Comparison of ENCODE assay signal across 22 cellular contexts in the genomic region with DNA sequence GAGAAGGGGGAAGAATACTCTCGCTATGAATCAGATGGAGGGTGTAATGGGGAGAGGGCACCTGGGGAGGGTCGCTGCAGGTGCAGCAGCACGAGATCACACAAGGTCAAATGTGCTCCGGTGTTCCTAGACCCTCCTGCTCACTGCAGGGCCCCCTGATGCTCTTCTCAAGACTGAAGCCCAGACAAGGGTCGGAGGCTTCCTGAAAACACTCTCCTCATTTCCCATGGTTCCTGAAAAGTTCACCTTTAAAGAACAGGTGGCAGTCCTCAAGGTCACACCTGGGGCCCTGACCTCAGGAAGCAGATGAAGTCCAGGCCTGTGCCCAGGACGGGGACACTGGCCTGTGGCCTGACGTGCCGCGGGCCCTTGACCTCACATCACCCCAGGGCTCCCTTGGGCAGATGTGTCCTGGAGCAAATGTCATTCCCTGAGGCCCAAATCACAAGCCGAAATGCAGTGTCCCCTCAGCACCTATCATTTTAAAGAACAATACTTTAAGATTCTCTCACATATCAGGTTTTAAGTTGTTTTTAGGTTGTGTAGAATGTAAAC.
"Had no signal": no experiment of that assay in that cellular context is flagged by ENCODE, and none has a peak within 500 bp of the region (broad histone marks: within the 10 kb centered on the region; RNA-seq: fewer than 3 reads in every experiment).

No MANE protein-coding gene starts in this region.

- ATAC-seq: left colon; left ventricle myocardium superior; lower lobe of right lung; mucosa of descending colon; natural killer cell treated with Interleukin-12 subunit alpha and Interleukin-12 subunit beta and Interleukin-15 and Interleukin-18, amount 100 ng/mL, for 72 hours; pancreas; right lobe of liver; stimulated activated naive B cell treated with anti-CD40 and anti-IgM and Interleukin-4, amounts not matched to agents 10 μg/mL and 1 μg/mL and 100 μg/mL, for 72 hours had no signal

- H3K27ac ChIP-seq: colonic mucosa, hepatocyte, lower lobe of right lung, neutrophil, pancreas, right lobe of liver, thoracic aorta, transverse colon had no signal

- DNase-seq: colonic mucosa; dermis blood vessel endothelial cell; effector memory CD4-positive, alpha-beta T cell; erythroblast; left colon; left ventricle myocardium superior; lower lobe of right lung; mesenchymal stem cell; mucosa of descending colon; naive B cell; pancreas; retina; right lobe of liver; small intestine; stimulated activated CD4-positive, alpha-beta T cell treated with anti-CD3 and anti-CD28 coated beads, Interleukin-15, amount 100 ng/mL, for 24 hours; stimulated activated CD4-positive, alpha-beta T cell treated with anti-CD3 and anti-CD28 coated beads, Interleukin-2, amount 100 ng/mL, for 48 hours; stimulated activated naive B cell treated with anti-CD40 and anti-IgM and Interleukin-4, amounts not matched to agents 10 μg/mL and 1 μg/mL and 100 μg/mL, for 72 hours; transverse colon had no signal

- H3K4me3 ChIP-seq: colonic mucosa, hepatocyte, lower lobe of right lung, mucosa of descending colon, pancreas, right lobe of liver, thoracic aorta, transverse colon had no signal
